21 cellular contexts compared by ENCODE assay signal in the genomic region with DNA sequence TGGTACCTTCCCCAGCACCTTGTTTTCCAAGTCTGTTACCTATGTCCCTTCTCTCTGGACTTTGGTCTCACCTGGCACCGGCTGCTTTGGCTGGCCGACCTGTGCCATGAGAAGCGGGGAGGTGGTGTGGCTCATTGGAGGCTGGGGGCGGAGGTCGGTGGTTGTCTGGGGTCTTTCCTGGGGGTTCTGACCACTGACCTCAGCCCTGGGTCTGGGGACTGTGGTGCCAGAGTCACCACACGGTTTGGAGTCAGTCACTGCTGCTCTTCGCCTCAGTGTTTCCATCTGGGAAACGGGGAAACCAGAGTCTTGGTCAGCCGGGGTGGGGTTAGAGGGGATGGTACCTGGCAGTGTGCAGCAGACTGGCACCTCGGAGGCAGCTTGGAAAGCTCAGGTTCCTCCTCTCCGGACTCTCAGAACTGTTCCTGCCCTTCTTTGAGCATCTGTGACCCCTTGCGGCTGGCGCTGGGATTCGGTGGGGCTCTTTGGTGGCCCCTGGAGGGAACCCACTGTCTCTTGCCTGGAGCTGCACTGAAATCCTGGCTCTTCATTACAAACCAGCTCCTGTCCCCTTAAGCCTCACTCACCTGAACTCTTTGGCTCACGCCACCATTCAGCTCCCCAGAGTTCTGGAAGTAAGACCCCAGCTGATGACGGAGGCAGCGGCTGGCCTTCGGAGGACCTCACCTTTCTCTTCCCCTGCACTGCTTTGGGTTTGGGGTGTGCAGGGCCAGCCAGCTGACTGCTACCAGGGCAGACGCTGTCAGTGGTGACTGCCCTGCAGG. TPM values are rescaled to one million over a fixed set of nuclear protein-coding genes. Genes with fewer than 3 reads are reported as not detected.
DNase-seq lines count a peak whose midpoint lies in the region; ATAC-seq, FAIRE-seq and TF ChIP-seq lines count a peak whose summit lies in the region.
"Had no signal": no experiment of that assay in that cellular context is flagged by ENCODE, and none has a peak within 500 bp of the region (broad histone marks: within the 10 kb centered on the region; RNA-seq: fewer than 3 reads in every experiment).

No MANE protein-coding gene starts in this region.

- no peak for FAIRE-seq in frontal cortex (lab: Jason Lieb, UNC)
- FAIRE-seq: urothelium cell line had no signal

- H3K27ac Mint-ChIP-seq in glutamatergic neuron (ENCODE audit: unreplicated experiment), result no peak overlapping the region
- no peak overlapping the region for H3K27ac Mint-ChIP-seq in neural crest cell (ENCODE audit: unreplicated experiment)
- peak overlapping the region; percentile 25 for H3K27ac Mint-ChIP-seq in type B pancreatic cell
- H3K27ac Mint-ChIP-seq: activated T-helper 2 cell treated with anti-CD3 and anti-CD28 coated beads, Interferon-gamma antibody, Interleukin-2, Interleukin-4, amounts not matched to agents 10 μg/mL and 5 μg/mL and 100 μg/mL, durations not matched to agents 14 hours and 24 hours and 36 hours; T-helper 2 cell treated with Interferon-gamma antibody and Interleukin-4, amounts not matched to agents 5 μg/mL and 100 μg/mL, for 36 hours had no signal

- ATAC-seq in Right ventricle myocardium inferior (no peak), HG02798 (IDR thresholded peaks at IDR 0.05; ENCODE audit: poor library complexity, unreplicated experiment) (no peak)
- ATAC-seq: stimulated activated naive CD8-positive, alpha-beta T cell treated with anti-CD3 and anti-CD28 coated beads, Interleukin-15, Interleukin-2, amounts not matched to agents 100 U/mL and 50 U/mL, for 24 hours had no signal

- H3K27me3 ChIP-seq in right atrium auricular region, result no peaks in the 10 kb centered on the region

- no peak overlapping the region for H3K4me3 ChIP-seq in right atrium auricular region
- H3K4me3 ChIP-seq: HAP-1, prostate gland, SJCRH30 had no signal

- intact Hi-C loops in Right ventricle myocardium inferior (cut with DNase I), result loop anchor here (5.0 to 10.0 kb wide), 2 partner anchors 40 to 53 kb away; no protein-coding TSS in a partner anchor

- H3K27me3 Mint-ChIP-seq in glutamatergic neuron (ENCODE audit: unreplicated experiment) (no peaks in the 10 kb centered on the region), neural crest cell (ENCODE audit: low read depth) (no peaks in the 10 kb centered on the region), type B pancreatic cell (no peaks in the 10 kb centered on the region)
- H3K27me3 Mint-ChIP-seq: central memory CD8-positive, alpha-beta T cell had no signal

- peak; percentile 59 for DNase-seq in Right ventricle myocardium inferior (ENCODE audit: missing footprints)
- DNase-seq in right atrium auricular region (ENCODE audit: low spot score), result no peak
- DNase-seq in glutamatergic neuron, result peak; percentile 22
- no peak for DNase-seq in neural crest cell (ENCODE audit: low read depth, low spot score)
- no peak for DNase-seq in type B pancreatic cell (ENCODE audit: extremely low spot score, unreplicated experiment)
- DNase-seq in GDM1 (lab: John Stamatoyannopoulos, UW), result no peak
- DNase-seq in frontal cortex (ENCODE audit: low spot score in 2 of 2), result no peak
- DNase-seq: C1 segment of cervical spinal cord; DND-41; hypothalamus; NCI-H1436 treated with DMSO at 0.1 percent for 48 hours; NCI-H226; SJCRH30; stimulated activated naive CD8-positive, alpha-beta T cell treated with anti-CD3 and anti-CD28 coated beads, Interleukin-15, Interleukin-2, amounts not matched to agents 100 U/mL and 50 U/mL, for 24 hours had no signal

- no peak overlapping the region for H3K27ac ChIP-seq in right atrium auricular region
- H3K27ac ChIP-seq: prostate gland, SJCRH30 had no signal

- peaks cover 27% of the 10 kb centered on the region for H3K4me1 Mint-ChIP-seq in glutamatergic neuron (ENCODE audit: low read depth, unreplicated experiment)
- H3K4me1 Mint-ChIP-seq in neural crest cell, result peaks cover 49% of the 10 kb centered on the region
- peaks cover 40% of the 10 kb centered on the region for H3K4me1 Mint-ChIP-seq in type B pancreatic cell (ENCODE audit: unreplicated experiment)

- no peaks in the 10 kb centered on the region for H3K36me3 ChIP-seq in right atrium auricular region
- H3K36me3 ChIP-seq: HAP-1, prostate gland, SJCRH30 had no signal

- H3K4me3 Mint-ChIP-seq in glutamatergic neuron (ENCODE audit: unreplicated experiment), result no peak overlapping the region
- peak overlapping the region; percentile 44 for H3K4me3 Mint-ChIP-seq in neural crest cell
- peak overlapping the region; percentile 5 for H3K4me3 Mint-ChIP-seq in type B pancreatic cell
- H3K4me3 Mint-ChIP-seq: central memory CD8-positive, alpha-beta T cell; T-helper 2 cell treated with Interferon-gamma antibody and Interleukin-4, amounts not matched to agents 5 μg/mL and 100 μg/mL, for 36 hours had no signal

- H3K4me1 ChIP-seq in right atrium auricular region, result peaks cover 0 to 25% of the 10 kb centered on the region in 2 donors
- H3K4me1 ChIP-seq: HAP-1, prostate gland had no signal

- H3K9me3 Mint-ChIP-seq in glutamatergic neuron (ENCODE audit: unreplicated experiment), result peaks cover 6% of the 10 kb centered on the region
- H3K9me3 Mint-ChIP-seq in neural crest cell, result no peaks in the 10 kb centered on the region
- no peaks in the 10 kb centered on the region for H3K9me3 Mint-ChIP-seq in type B pancreatic cell
- H3K9me3 Mint-ChIP-seq: activated T-helper 2 cell treated with anti-CD3 and anti-CD28 coated beads, Interferon-gamma antibody, Interleukin-2, Interleukin-4, amounts not matched to agents 10 μg/mL and 5 μg/mL and 100 μg/mL, durations not matched to agents 14 hours and 24 hours and 36 hours; central memory CD8-positive, alpha-beta T cell; T-helper 2 cell treated with Interferon-gamma antibody and Interleukin-4, amounts not matched to agents 5 μg/mL and 100 μg/mL, for 36 hours had no signal

- TF ChIP-seq CTCF in right atrium auricular region (IDR thresholded peaks at IDR 0.05), result no peak
- no peak for TF ChIP-seq CTCF in glutamatergic neuron (IDR thresholded peaks at IDR 0.05; ENCODE audit: partially characterized antibody, unreplicated experiment)
- no peak for TF ChIP-seq CTCF in neural crest cell (conservative IDR thresholded peaks at IDR 0.05)
- TF ChIP-seq CTCF in type B pancreatic cell (conservative IDR thresholded peaks at IDR 0.05), result no peak

- H3K36me3 Mint-ChIP-seq in glutamatergic neuron (ENCODE audit: unreplicated experiment) (no peaks in the 10 kb centered on the region), neural crest cell (ENCODE audit: low read depth) (no peaks in the 10 kb centered on the region), type B pancreatic cell (no peaks in the 10 kb centered on the region)

- no peaks in the 10 kb centered on the region for H3K9me3 ChIP-seq in right atrium auricular region
- H3K9me3 ChIP-seq: HAP-1, prostate gland, SJCRH30 had no signal

RNA-seq across cellular contexts. Expression of a gene that starts 4.1 kb away (rescaled TPM):
- total RNA-seq in Right ventricle myocardium inferior, result 91.1 TPM
- 10 to 100 TPM; 34.5 to 50.8 TPM for total RNA-seq in right atrium auricular region
- 20.5 TPM for total RNA-seq in glutamatergic neuron (ENCODE audit: unreplicated experiment)
- total RNA-seq in neural crest cell, result 40.0 and 41.2 TPM in 2 replicates
- 66.9 and 127 TPM in 2 replicates for total RNA-seq in type B pancreatic cell (ENCODE audit: low replicate concordance)
- 3.7 TPM for total RNA-seq in frontal cortex

Comparison
In these comparisons a context has a peak if more than half of its experiments do, and no peak if none do; other contexts are left out.
1. DNase-seq: peak in Right ventricle myocardium inferior (single experiment) and glutamatergic neuron (single experiment); none in right atrium auricular region (single experiment), neural crest cell (single experiment), type B pancreatic cell (single experiment), GDM1 (single experiment) and frontal cortex (0 of 2).